In the genomic region with DNA sequence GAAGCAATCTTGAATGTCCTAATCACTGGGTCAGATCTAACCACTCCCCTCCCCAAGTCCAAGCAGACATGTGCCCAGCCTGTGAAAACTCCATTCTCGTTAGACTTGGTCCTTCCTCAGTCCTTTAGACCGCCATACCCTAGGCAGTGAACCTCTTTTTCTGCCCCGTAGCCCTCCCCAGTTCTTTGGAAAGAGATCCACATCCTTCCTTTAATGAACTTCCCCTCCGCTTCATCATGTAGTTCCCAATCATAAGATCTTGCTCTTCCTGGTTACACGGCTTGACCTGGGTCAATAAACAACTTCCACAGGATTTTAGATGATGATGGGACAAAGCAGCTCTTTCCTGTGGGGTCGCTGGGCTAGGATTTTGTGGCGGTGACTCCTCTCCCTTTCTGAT, we compare ENCODE assay signal across 27 cellular contexts. TPM values are rescaled to one million over a fixed set of nuclear protein-coding genes. Genes with fewer than 3 reads are reported as not detected.
DNase-seq lines count a peak whose midpoint lies in the region; ATAC-seq, FAIRE-seq and TF ChIP-seq lines count a peak whose summit lies in the region.
"Had no signal": no experiment of that assay in that cellular context is flagged by ENCODE, and none has a peak within 500 bp of the region (broad histone marks: within the 10 kb centered on the region; RNA-seq: fewer than 3 reads in every experiment).

No MANE protein-coding gene starts in this region.

- no peaks in the 10 kb centered on the region for H3K4me1 ChIP-seq in Caco-2
- no peaks in the 10 kb centered on the region for H3K4me1 ChIP-seq in OCI-LY7 (ENCODE audit: insufficient read depth, low read length, poor library complexity, severe bottlenecking)
- H3K4me1 ChIP-seq in endothelial cell of umbilical vein (ENCODE audit: control insufficient read depth, extremely low read depth, insufficient read depth, low read length), result no peaks in the 10 kb centered on the region
- H3K4me1 ChIP-seq: BE2C had no signal

- no peak for DNase-seq in Caco-2
- DNase-seq in OCI-LY7 (ENCODE audit: low spot score), result no peak
- DNase-seq in endothelial cell of umbilical vein (ENCODE audit: low read depth, low spot score), result peak; percentile 12
- DNase-seq in osteocyte (ENCODE audit: extremely low spot score, unreplicated experiment), result no peak
- DNase-seq in progenitor cell of endocrine pancreas (ENCODE audit: low spot score, unreplicated experiment), result no peak
- DNase-seq: BE2C; CD4-positive, alpha-beta T cell; COR-L47; DMS 273 treated with DMSO at 0.1 percent for 48 hours; DND-41; GOT3; MG63; NCI-H1048; NCI-H1417 treated with DMSO at 0.1 percent for 48 hours; NCI-H187; NCI-H446; NCI-H526 treated with DMSO at 0.1 percent for 48 hours; PC-3; RPMI8226; SHP77 had no signal

- H4K20me1 ChIP-seq in OCI-LY7 (ENCODE audit: insufficient read depth, low read length), result no peaks in the 10 kb centered on the region
- no peaks in the 10 kb centered on the region for H4K20me1 ChIP-seq in endothelial cell of umbilical vein (replicated peaks; ENCODE audit: control insufficient read depth, extremely low read depth, insufficient read depth, low read length)

- intact Hi-C loops in Caco-2 (cut with micrococcal nuclease; ENCODE audit: unreplicated experiment) (no loop called here), OCI-LY7 (cut with micrococcal nuclease; ENCODE audit: unreplicated experiment) (no loop called here), endothelial cell of umbilical vein (cut with micrococcal nuclease) (no loop called here)

- peaks cover 86% of the 10 kb centered on the region for H3K36me3 Mint-ChIP-seq in Caco-2 (ENCODE audit: insufficient read depth, unreplicated experiment)
- peaks cover 37% of the 10 kb centered on the region for H3K36me3 Mint-ChIP-seq in osteocyte (ENCODE audit: unreplicated experiment)
- peaks cover 51% of the 10 kb centered on the region for H3K36me3 Mint-ChIP-seq in progenitor cell of endocrine pancreas (ENCODE audit: insufficient read depth)

- H2AFZ ChIP-seq in OCI-LY7 (ENCODE audit: low read length), result no peak overlapping the region
- no peak overlapping the region for H2AFZ ChIP-seq in endothelial cell of umbilical vein (ENCODE audit: low read depth, low read length)

- BruUV-seq in Caco-2 (replicated peaks; lab: Mats Ljungman, UMichigan) (no TSS peak), OCI-LY7 (replicated peaks; lab: Mats Ljungman, UMichigan) (TSS peak; percentile 38), endothelial cell of umbilical vein (replicated peaks; lab: Mats Ljungman, UMichigan) (no TSS peak)

- peak; percentile 68 for FAIRE-seq in endothelial cell of umbilical vein (lab: Jason Lieb, UNC)
- FAIRE-seq: GM12891, K562 had no signal

- H3K27me3 ChIP-seq in Caco-2 (replicated peaks; ENCODE audit: control insufficient read depth, insufficient read depth, low read length), result no peaks in the 10 kb centered on the region
- no peaks in the 10 kb centered on the region for H3K27me3 ChIP-seq in endothelial cell of umbilical vein (ENCODE audit: control insufficient read depth in 2 of 2, insufficient read depth in 2 of 2, low read length in 2 of 2)
- H3K27me3 ChIP-seq: BE2C, MG63 had no signal

- POLR2A ChIA-PET in Caco-2 (lab: Charles Lee) (no interaction called here), OCI-LY7 (lab: Charles Lee) (interaction anchor here (0.6 kb wide), 1 partner anchor 281 kb away, joined by 4 read pairs; no protein-coding TSS in a partner anchor), endothelial cell of umbilical vein (lab: Charles Lee) (interaction anchor here (1.2 kb wide), 1 partner anchor 300 kb away, joined by 3 read pairs; no protein-coding TSS in a partner anchor)

- H3K9me3 Mint-ChIP-seq in Caco-2 (ENCODE audit: unreplicated experiment) (no peaks in the 10 kb centered on the region), osteocyte (ENCODE audit: unreplicated experiment) (no peaks in the 10 kb centered on the region), progenitor cell of endocrine pancreas (ENCODE audit: low read depth) (no peaks in the 10 kb centered on the region)
- H3K9me3 Mint-ChIP-seq: CD4-positive, alpha-beta T cell had no signal

- CTCF ChIA-PET in Caco-2 (lab: Charles Lee) (interaction anchor here (0.5 kb wide), 1 partner anchor 17 kb away, joined by 4 read pairs; no protein-coding TSS in a partner anchor), OCI-LY7 (lab: Charles Lee; ENCODE audit: unreplicated experiment) (no interaction called here), endothelial cell of umbilical vein (lab: Charles Lee) (interaction anchor here (1.1 to 1.4 kb wide), 2 partner anchors 103 to 229 kb away, joined by 3 read pairs; no protein-coding TSS in a partner anchor)

- ATAC-seq in GM21529 (IDR thresholded peaks at IDR 0.05; ENCODE audit: unreplicated experiment) (no peak), HG03378 (IDR thresholded peaks at IDR 0.05; ENCODE audit: unreplicated experiment) (no peak)
- ATAC-seq: HCT116, K562, PC-3 had no signal

- H3K9ac ChIP-seq in endothelial cell of umbilical vein (replicated peaks; ENCODE audit: extremely low read depth, insufficient read depth, low read length), result no peak overlapping the region

- H3K4me2 ChIP-seq in OCI-LY7 (ENCODE audit: low read length), result no peak overlapping the region
- no peak overlapping the region for H3K4me2 ChIP-seq in endothelial cell of umbilical vein (ENCODE audit: insufficient read depth, low read length)

- H3K27me3 Mint-ChIP-seq in Caco-2 (ENCODE audit: insufficient read depth, unreplicated experiment) (no peaks in the 10 kb centered on the region), osteocyte (ENCODE audit: unreplicated experiment) (no peaks in the 10 kb centered on the region), progenitor cell of endocrine pancreas (no peaks in the 10 kb centered on the region)
- H3K27me3 Mint-ChIP-seq: CD4-positive, alpha-beta T cell had no signal

- H3K27ac Mint-ChIP-seq in Caco-2 (ENCODE audit: unreplicated experiment) (peak overlapping the region; percentile 14), osteocyte (ENCODE audit: unreplicated experiment) (peak overlapping the region; percentile 31), progenitor cell of endocrine pancreas (no peak overlapping the region)
- H3K27ac Mint-ChIP-seq: CD4-positive, alpha-beta T cell had no signal

- H3K9me2 ChIP-seq in OCI-LY7 (ENCODE audit: insufficient read depth, low read length), result no peaks in the 10 kb centered on the region

- H3K9me3 ChIP-seq in Caco-2 (no peaks in the 10 kb centered on the region), OCI-LY7 (ENCODE audit: low read length) (no peaks in the 10 kb centered on the region), endothelial cell of umbilical vein (replicated peaks; ENCODE audit: control insufficient read depth, insufficient read depth, low read length) (no peaks in the 10 kb centered on the region)
- H3K9me3 ChIP-seq: BE2C, MG63 had no signal

- H3K4me3 ChIP-seq in Caco-2 (ENCODE audit: low read depth, low read length) (no peak overlapping the region), OCI-LY7 (ENCODE audit: low read depth, low read length, poor library complexity, severe bottlenecking) (no peak overlapping the region), endothelial cell of umbilical vein (replicated peaks in 1 of 3; ENCODE audit: insufficient read depth in 1 of 3, low read depth in 1 of 3, low read length in 3 of 3) (no peak overlapping the region)
- H3K4me3 ChIP-seq: K562, MG63 had no signal

- dilution Hi-C loops in endothelial cell of umbilical vein (cut with MboI; ENCODE audit: extremely low pct_ligation_motif_present, low sequenced_read_pairs), result no loop called here

- H3K4me1 Mint-ChIP-seq in Caco-2 (ENCODE audit: low read depth, unreplicated experiment) (no peaks in the 10 kb centered on the region), osteocyte (ENCODE audit: unreplicated experiment) (no peaks in the 10 kb centered on the region), progenitor cell of endocrine pancreas (ENCODE audit: low read depth) (no peaks in the 10 kb centered on the region)

- TF ChIP-seq POLR2A in endothelial cell of umbilical vein (IDR thresholded peaks at IDR 0.05; ENCODE audit: low read depth, low read length), result no peak

- H3K4me3 Mint-ChIP-seq in Caco-2 (ENCODE audit: unreplicated experiment), result no peak overlapping the region
- H3K4me3 Mint-ChIP-seq in osteocyte (ENCODE audit: unreplicated experiment), result no peak overlapping the region
- no peak overlapping the region for H3K4me3 Mint-ChIP-seq in progenitor cell of endocrine pancreas (ENCODE audit: low read depth)
- H3K4me3 Mint-ChIP-seq: CD4-positive, alpha-beta T cell had no signal

- no peaks in the 10 kb centered on the region for H3K9me1 ChIP-seq in endothelial cell of umbilical vein (replicated peaks; ENCODE audit: control insufficient read depth, extremely low read depth, insufficient read depth, low read length)

- H3K27ac ChIP-seq in OCI-LY7 (ENCODE audit: low read depth, low read length, poor library complexity, severe bottlenecking), result no peak overlapping the region
- H3K27ac ChIP-seq in endothelial cell of umbilical vein (ENCODE audit: insufficient read depth, low read depth, low read length), result no peak overlapping the region

- H3K36me3 ChIP-seq in Caco-2 (ENCODE audit: control insufficient read depth, insufficient read depth, low read length) (peaks cover 29% of the 10 kb centered on the region), OCI-LY7 (ENCODE audit: insufficient read depth, low read length) (peaks cover 89% of the 10 kb centered on the region), endothelial cell of umbilical vein (ENCODE audit: control insufficient read depth in 2 of 2, extremely low read depth in 1 of 2, insufficient read depth in 2 of 2, low read length in 2 of 2) (peaks cover 0 to 7% of the 10 kb centered on the region in 2 experiments)

- H3K79me2 ChIP-seq in OCI-LY7 (ENCODE audit: insufficient read depth, low read depth, low read length), result peaks cover 31% of the 10 kb centered on the region
- peaks cover 10% of the 10 kb centered on the region for H3K79me2 ChIP-seq in endothelial cell of umbilical vein (ENCODE audit: control insufficient read depth, insufficient read depth, low read length)

- TF ChIP-seq CTCF in Caco-2 (IDR thresholded peaks at IDR 0.05; ENCODE audit: insufficient read depth in 1 of 2, low read depth in 1 of 2, low read length in 1 of 2, severe bottlenecking in 1 of 2, unreplicated experiment in 1 of 2) (no peak), OCI-LY7 (conservative IDR thresholded peaks at IDR 0.05; ENCODE audit: low read length) (no peak), endothelial cell of umbilical vein (IDR thresholded peaks at IDR 0.05; ENCODE audit: extremely low read depth in 1 of 2, insufficient read depth in 1 of 2, low read depth in 1 of 2, low read length in 2 of 2) (no peak), osteocyte (IDR thresholded peaks at IDR 0.05) (no peak), progenitor cell of endocrine pancreas (IDR thresholded peaks at IDR 0.05; ENCODE audit: unreplicated experiment) (no peak)

RNA-seq across cellular contexts. Expression of a gene that starts 9.6 kb away (rescaled TPM):
- total RNA-seq in Caco-2 (2022) (665 and 691 TPM in 2 replicates), OCI-LY7 (2022) (203 and 218 TPM in 2 replicates), endothelial cell of umbilical vein (94.7 and 101 TPM in 2 replicates), osteocyte (110 and 114 TPM in 2 replicates), progenitor cell of endocrine pancreas (328 and 329 TPM in 2 replicates)
- 121 and 133 TPM in 2 replicates for total RNA-seq in OCI-LY7 (2014; rRNA removed; shearing (Covaris generic))
- polyA plus RNA-seq in endothelial cell of umbilical vein, result 150 and 168 TPM in 2 replicates
- polyA plus RNA-seq in endothelial cell of umbilical vein (2011; cell fraction: cytosol; rRNA removed), result 133 and 134 TPM in 2 replicates
- polyA plus RNA-seq in endothelial cell of umbilical vein (2011; cell fraction: nucleus; rRNA removed), result 74.0 and 82.1 TPM in 2 replicates
- polyA plus RNA-seq in endothelial cell of umbilical vein (2012), result 125 and 158 TPM in 2 replicates
- polyA minus RNA-seq in endothelial cell of umbilical vein, result 194 and 239 TPM in 2 replicates
- polyA minus RNA-seq in endothelial cell of umbilical vein (2011; cell fraction: cytosol; rRNA and poly(A)+ RNA removed), result 245 TPM
- polyA minus RNA-seq in endothelial cell of umbilical vein (2011; cell fraction: nucleus; rRNA and poly(A)+ RNA removed), result 26.6 and 31.0 TPM in 2 replicates

RNA-seq across cellular contexts. Expression of a gene that starts 52.4 kb away (rescaled TPM):
- total RNA-seq in Caco-2 (2022) (not detected in 2 replicates), OCI-LY7 (2022) (0.70 and 0.82 TPM in 2 replicates), endothelial cell of umbilical vein (not detected in 2 replicates), osteocyte (not detected in 2 replicates), progenitor cell of endocrine pancreas (not detected in 2 replicates)
- 0.32 TPM in 1 of 2 replicates, not detected in the other for total RNA-seq in OCI-LY7 (2014; rRNA removed; shearing (Covaris generic))
- polyA plus RNA-seq in endothelial cell of umbilical vein, result not detected in 2 replicates
- not detected in 2 replicates for polyA plus RNA-seq in endothelial cell of umbilical vein (2011; cell fraction: cytosol; rRNA removed)
- not detected in 2 replicates for polyA plus RNA-seq in endothelial cell of umbilical vein (2011; cell fraction: nucleus; rRNA removed)
- not detected in 2 replicates for polyA plus RNA-seq in endothelial cell of umbilical vein (2012)
- polyA minus RNA-seq in endothelial cell of umbilical vein, result not detected in 2 replicates
- polyA minus RNA-seq in endothelial cell of umbilical vein (2011; cell fraction: cytosol; rRNA and poly(A)+ RNA removed), result not detected
- not detected in 2 replicates for polyA minus RNA-seq in endothelial cell of umbilical vein (2011; cell fraction: nucleus; rRNA and poly(A)+ RNA removed)
- total RNA-seq: A673; CD4-positive, alpha-beta T cell; K562; LHCN-M2; PC-3 had no signal
- polyA plus RNA-seq: K562 had no signal
